Comparison of ENCODE assay signal across 27 cellular contexts in the genomic region with DNA sequence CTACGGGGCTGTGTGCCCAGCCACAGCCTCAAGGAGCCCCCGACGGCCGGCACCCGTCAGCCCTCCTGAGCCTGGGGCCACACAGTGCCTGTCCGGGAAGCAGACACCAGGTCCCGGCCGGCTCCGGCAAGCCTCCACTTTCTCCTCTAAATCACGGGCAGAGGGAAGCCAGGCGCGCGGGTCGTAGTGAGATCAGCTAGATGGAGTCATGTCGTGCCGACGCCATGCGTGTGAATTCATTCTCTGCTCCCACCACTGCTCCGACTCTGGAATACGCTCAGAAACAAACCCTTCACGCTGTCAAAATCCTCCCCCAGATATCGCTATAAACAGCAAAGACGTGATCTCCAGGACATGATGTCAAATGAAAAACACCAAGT.
"Had no signal": no experiment of that assay in that cellular context is flagged by ENCODE, and none has a peak within 500 bp of the region (broad histone marks: within the 10 kb centered on the region; RNA-seq: fewer than 3 reads in every experiment).

No MANE protein-coding gene starts in this region.

- H3K4me3 Mint-ChIP-seq: activated CD8-positive, alpha-beta T cell treated with anti-CD3 and anti-CD28 coated beads, Interleukin-2, amount 10 ng/mL, durations not matched to agents 7 days and 5 days; activated naive CD4-positive, alpha-beta T cell treated with anti-CD3 and anti-CD28 coated beads, Interleukin-2, amount 50 U/mL, for 24 hours; activated T-helper 17 cell treated with anti-CD3 and anti-CD28 coated beads, Interleukin-2, amount 50 U/mL, for 72 hours had no signal

- H3K4me1 ChIP-seq: Peyer's patch, SJCRH30 had no signal

- H3K27me3 ChIP-seq: brain microvascular endothelial cell, cardiac muscle cell, Peyer's patch had no signal

- H3K4me1 Mint-ChIP-seq: activated T-helper 17 cell treated with anti-CD3 and anti-CD28 coated beads, Interleukin-2, amount 50 U/mL, for 72 hours had no signal

- H3K9me3 Mint-ChIP-seq: activated naive CD4-positive, alpha-beta T cell treated with anti-CD3 and anti-CD28 coated beads, Interleukin-2, amount 50 U/mL, for 24 hours; activated T-helper 17 cell treated with anti-CD3 and anti-CD28 coated beads, Interleukin-2, amount 50 U/mL, for 72 hours had no signal

- H3K9me3 ChIP-seq: Peyer's patch, SJCRH30, SK-N-SH had no signal

- H3K27me3 Mint-ChIP-seq: activated naive CD4-positive, alpha-beta T cell treated with anti-CD3 and anti-CD28 coated beads, Interleukin-2, amount 50 U/mL, for 24 hours; activated T-helper 17 cell treated with anti-CD3 and anti-CD28 coated beads, Interleukin-2, amount 50 U/mL, for 72 hours had no signal

- H3K36me3 ChIP-seq: brain microvascular endothelial cell, cardiac muscle cell, Peyer's patch, SJCRH30 had no signal

- ATAC-seq: activated CD4-positive, CD25-positive, alpha-beta regulatory T cell treated with anti-CD3 and anti-CD28 coated beads, Interleukin-2, amount 50 U/mL, for 24 hours; activated CD8-positive, alpha-beta T cell treated with anti-CD3 and anti-CD28 coated beads, Interleukin-2, amount 10 ng/mL, durations not matched to agents 7 days and 5 days; activated T-helper 17 cell treated with anti-CD3 and anti-CD28 coated beads, Interleukin-2, amount 50 U/mL, for 72 hours had no signal

- H3K4me2 ChIP-seq: KMS-11, SK-N-SH had no signal

- H3K27ac ChIP-seq: brain microvascular endothelial cell, cardiac muscle cell, KMS-11, Peyer's patch, RWPE1, VCaP had no signal

- DNase-seq: activated CD4-positive, alpha-beta T cell treated with anti-CD3 and anti-CD28 coated beads for 48 hours; activated CD4-positive, alpha-beta T cell treated with anti-CD3 and anti-CD28 coated beads, Interleukin-2, amount 50 U/mL, for 4 hours; activated CD8-positive, alpha-beta T cell treated with anti-CD3 and anti-CD28 coated beads, Interleukin-2, amount 10 ng/mL, durations not matched to agents 7 days and 5 days; activated T-cell treated with anti-CD3 and anti-CD28 coated beads, Interleukin-2, amount 50 U/mL, for 48 hours; brain microvascular endothelial cell; cerebellar nuclear complex; MV-4-11; NCI-H1092 treated with DMSO at 0.1 percent for 48 hours; NCI-H1417 treated with DMSO at 0.1 percent for 48 hours; NCI-H1694; NCI-H2029; NCI-H2107; NCI-H2171 treated with DMSO at 0.1 percent for 48 hours; NCI-H345; NCI-H510A treated with DMSO at 0.1 percent for 48 hours; Peyer's patch; Right ventricle myocardium superior; SK-N-SH; T-helper 1 cell had no signal

- H3K4me3 ChIP-seq: cardiac muscle cell, Peyer's patch had no signal

- H3K27ac Mint-ChIP-seq: activated CD8-positive, alpha-beta T cell treated with anti-CD3 and anti-CD28 coated beads, Interleukin-2, amount 10 ng/mL, durations not matched to agents 7 days and 5 days; activated naive CD4-positive, alpha-beta T cell treated with anti-CD3 and anti-CD28 coated beads, Interleukin-2, amount 50 U/mL, for 24 hours; activated T-helper 17 cell treated with anti-CD3 and anti-CD28 coated beads, Interleukin-2, amount 50 U/mL, for 72 hours had no signal
